19 cellular contexts compared by ENCODE assay signal in genomic region chr11:95886462-95886861, GRCh38. TPM values are rescaled to one million over a fixed set of nuclear protein-coding genes. Genes with fewer than 3 reads are reported as not detected.
DNase-seq lines count a peak whose midpoint lies in the region; ATAC-seq, FAIRE-seq and TF ChIP-seq lines count a peak whose summit lies in the region.
"Had no signal": no experiment of that assay in that cellular context is flagged by ENCODE, and none has a peak within 500 bp of the region (broad histone marks: within the 10 kb centered on the region; RNA-seq: fewer than 3 reads in every experiment).

No MANE protein-coding gene starts in this region.

- H4K20me1 ChIP-seq in PC-3 (ENCODE audit: low read length) = no peaks in the 10 kb centered on the region

- intact Hi-C loops in PC-3 (cut with micrococcal nuclease) = no loop called here

- no peak for TF ChIP-seq CTCF in PC-3 (conservative IDR thresholded peaks at IDR 0.05; ENCODE audit: low read depth, low read length)
- no peak for TF ChIP-seq CTCF in foreskin keratinocyte (conservative IDR thresholded peaks at IDR 0.05)

- peaks cover 8% of the 10 kb centered on the region; the same call in 1 of the 2 replicates for H3K36me3 ChIP-seq in PC-3 (ENCODE audit: low read depth, low read length)

- H3K4me2 ChIP-seq in PC-3 (ENCODE audit: low read length) = no peak overlapping the region
- H3K4me2 ChIP-seq: BLaER1 treated with 17β-estradiol and CSF1 and Interleukin-3, amounts not matched to agents 10 nM and 100 nM; GM23338 had no signal

- FAIRE-seq in urothelium cell line (lab: Jason Lieb, UNC) = no peak
- FAIRE-seq: GM18507, H54 had no signal

- no peak overlapping the region for H2AFZ ChIP-seq in PC-3 (ENCODE audit: low read length)
- H2AFZ ChIP-seq: GM23338 had no signal

- H3F3A ChIP-seq in PC-3 (ENCODE audit: low read length, unreplicated experiment) = no peaks in the 10 kb centered on the region

- CTCF ChIA-PET in PC-3 (lab: Charles Lee) = no interaction called here

- POLR2A ChIA-PET in PC-3 (lab: Charles Lee; ENCODE audit: unreplicated experiment) = no interaction called here

- H3K9ac ChIP-seq in PC-3 (ENCODE audit: low read length) = no peak overlapping the region
- H3K9ac ChIP-seq: BLaER1 treated with 17β-estradiol and CSF1 and Interleukin-3, amounts not matched to agents 10 nM and 100 nM had no signal

- no peak overlapping the region for H3K4me3 ChIP-seq in PC-3 (ENCODE audit: low read length)
- H3K4me3 ChIP-seq: BLaER1 treated with 17β-estradiol and CSF1 and Interleukin-3, amounts not matched to agents 10 nM and 100 nM; GM23338 had no signal

- H3K27me3 ChIP-seq in PC-3 (ENCODE audit: low read length) (no peaks in the 10 kb centered on the region), foreskin keratinocyte (no peaks in the 10 kb centered on the region)
- H3K27me3 ChIP-seq: BLaER1 treated with 17β-estradiol and CSF1 and Interleukin-3, amounts not matched to agents 10 nM and 100 nM had no signal

- no peak overlapping the region for H3K27ac ChIP-seq in PC-3 (ENCODE audit: low read length)
- no peak overlapping the region for H3K27ac ChIP-seq in foreskin keratinocyte
- H3K27ac ChIP-seq: BLaER1 treated with 17β-estradiol and CSF1 and Interleukin-3, amounts not matched to agents 10 nM and 100 nM; HL-60 had no signal

- peak; percentile 81 for ATAC-seq in PC-3
- peak; percentile 29 for ATAC-seq in foreskin keratinocyte
- ATAC-seq: CD8-positive, alpha-beta T cell; GM23338; HCT116 had no signal

- H3K4me1 ChIP-seq in PC-3 (ENCODE audit: insufficient read depth, low read length) (peaks cover 14% of the 10 kb centered on the region; the same call in 1 of the 2 replicates), foreskin keratinocyte (peaks cover 9% of the 10 kb centered on the region)
- H3K4me1 ChIP-seq: BLaER1 treated with 17β-estradiol and CSF1 and Interleukin-3, amounts not matched to agents 10 nM and 100 nM had no signal

- DNase-seq in EL (peak; percentile 10), PC-3 (peak; percentile 57), foreskin keratinocyte (peak; percentile 17 to 45), SK-N-DZ (ENCODE audit: low spot score) (no peak), urothelium cell line (ENCODE audit: low spot score) (no peak), AG08395 (ENCODE audit: low spot score) (no peak)
- no peak for DNase-seq in activated naive CD4-positive, alpha-beta T cell (lab: John Stamatoyannopoulos, UW)
- DNase-seq: 8988T; Calu3; CD8-positive, alpha-beta T cell; DMS79 treated with DMSO at 0.1 percent for 48 hours; GDM1; HFFc6 had no signal

- no TSS peak for BruUV-seq in PC-3 (replicated peaks; lab: Mats Ljungman, UMichigan)

- 0 out of 2 replicates have a peak, but pooled peaks cover 1% of the 10 kb centered on the region for H3K79me2 ChIP-seq in PC-3 (ENCODE audit: low read length)

- H3K9me3 ChIP-seq in PC-3 (ENCODE audit: low read length) = no peaks in the 10 kb centered on the region
- H3K9me3 ChIP-seq: BLaER1 treated with 17β-estradiol and CSF1 and Interleukin-3, amounts not matched to agents 10 nM and 100 nM had no signal

- no peaks in the 10 kb centered on the region for H3K9me2 ChIP-seq in PC-3 (replicated peaks; ENCODE audit: low read length)

RNA-seq across cellular contexts. Expression of gene MTMR2, which starts 37.4 kb away (rescaled TPM):
- total RNA-seq in PC-3 (2014; rRNA removed) = 31.7 and 32.2 TPM in 2 replicates
- total RNA-seq in foreskin keratinocyte = 38.4 and 39.2 TPM in 2 replicates
- polyA plus RNA-seq in foreskin keratinocyte = 14.3 and 17.6 TPM in 2 replicates
- polyA plus RNA-seq in SK-N-DZ (2014; cell fraction: cytosol; rRNA removed) = 22.1 and 23.0 TPM in 2 replicates
- 10.2 and 14.9 TPM in 2 replicates for polyA plus RNA-seq in SK-N-DZ (2014; cell fraction: nucleus; rRNA removed)

Comparison
In these comparisons a context has a peak if more than half of its experiments do, and no peak if none do; other contexts are left out.
1. DNase-seq: peak in EL (single experiment), PC-3 (single experiment) and foreskin keratinocyte (2 of 2); none in SK-N-DZ (single experiment), urothelium cell line (single experiment), AG08395 (single experiment) and activated naive CD4-positive, alpha-beta T cell (0 of 4).